In genomic region chr2:231934441-231935206, GRCh38 we compare ENCODE assay signal across 2 cellular contexts.
TF ChIP-seq lines count a peak whose summit lies in the region.

No MANE protein-coding gene starts in this region.

TF ChIP-seq in HepG2, 621 proteins besides CTCF, POLR2A, EP300 and RAD21 (continues in another document):
- TF ChIP-seq ZNF614 (CRISPR knock-in tag; IDR thresholded peaks at IDR 0.05; ENCODE audit: borderline replicate concordance) (0 out of 2 replicates have a peak, but pooled peaks have one; percentile 55), SMAD9 (CRISPR knock-in tag; IDR thresholded peaks at IDR 0.05) (no peak), YEATS2 (CRISPR knock-in tag; IDR thresholded peaks at IDR 0.05; ENCODE audit: borderline replicate concordance) (0 out of 2 replicates have a peak, but pooled peaks have one; percentile 23), ZSCAN21 (CRISPR knock-in tag; IDR thresholded peaks at IDR 0.05; ENCODE audit: borderline replicate concordance) (0 out of 2 replicates have a peak, but pooled peaks have one; percentile 22), ZNF225 (CRISPR knock-in tag; IDR thresholded peaks at IDR 0.05) (0 out of 2 replicates have a peak, but pooled peaks have one; percentile 65), ZNF12 (CRISPR knock-in tag; IDR thresholded peaks at IDR 0.05) (no peak), MXD3 (CRISPR knock-in tag; IDR thresholded peaks at IDR 0.05) (peak; percentile 32; the same call in 1 of the 2 replicates), ZNF335 (CRISPR knock-in tag; IDR thresholded peaks at IDR 0.05) (no peak), ASH2L (IDR thresholded peaks at IDR 0.05; ENCODE audit: insufficient read length, low read depth, low read length) (no peak), KIAA2018 (CRISPR knock-in tag; IDR thresholded peaks at IDR 0.05; ENCODE audit: borderline replicate concordance) (0 out of 2 replicates have a peak, but pooled peaks have one; percentile 33), TFDP2 (CRISPR knock-in tag; IDR thresholded peaks at IDR 0.05) (0 out of 2 replicates have a peak, but pooled peaks have one; percentile 20), PREB (CRISPR knock-in tag; IDR thresholded peaks at IDR 0.05) (no peak), IRF9 (CRISPR knock-in tag; IDR thresholded peaks at IDR 0.05; ENCODE audit: borderline replicate concordance) (0 out of 2 replicates have a peak, but pooled peaks have one; percentile 6)

TF ChIP-seq in H1, 55 proteins besides CTCF, POLR2A, EP300 and RAD21:
- TF ChIP-seq CREB1 (IDR thresholded peaks at IDR 0.05) (no peak), MAX (IDR thresholded peaks at IDR 0.05) (no peak)
